ENCODE assay signal across 17 cellular contexts in the genomic region with DNA sequence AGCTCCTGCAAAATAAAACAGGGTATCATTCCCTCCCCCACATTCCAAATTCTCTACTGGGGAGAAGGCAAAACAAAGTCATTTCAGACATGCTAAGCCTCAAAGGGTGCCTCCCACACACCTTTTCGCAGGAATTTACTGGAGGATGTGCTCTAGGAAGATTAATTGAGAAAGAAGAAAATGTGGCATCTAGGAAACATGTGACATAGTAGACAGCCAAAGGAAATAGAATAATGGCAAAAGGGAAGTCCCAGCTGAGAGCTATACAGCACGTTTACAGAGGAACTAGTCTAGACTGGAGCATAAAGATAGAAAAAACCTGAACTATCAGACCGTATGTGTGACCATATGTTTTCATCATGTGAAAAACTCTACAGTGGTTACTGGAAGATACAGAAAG. TPM values are rescaled to one million over a fixed set of nuclear protein-coding genes. Genes with fewer than 3 reads are reported as not detected.
DNase-seq lines count a peak whose midpoint lies in the region; ATAC-seq and TF ChIP-seq lines count a peak whose summit lies in the region.
"Had no signal": no experiment of that assay in that cellular context is flagged by ENCODE, and none has a peak within 500 bp of the region (broad histone marks: within the 10 kb centered on the region; RNA-seq: fewer than 3 reads in every experiment).

No MANE protein-coding gene starts in this region.

- no peaks in the 10 kb centered on the region for H3K27me3 Mint-ChIP-seq in nephron (ENCODE audit: low read depth)

- no peaks in the 10 kb centered on the region for H3K9me3 Mint-ChIP-seq in nephron

- H3F3A ChIP-seq in MM.1S (ENCODE audit: insufficient read depth, low read length), result no peaks in the 10 kb centered on the region

- H3K27ac Mint-ChIP-seq in nephron, result peak overlapping the region; percentile 28 to 94 (median 83)

- H3K36me3 ChIP-seq in MM.1S (replicated peaks; ENCODE audit: insufficient read depth, low read length), result no peaks in the 10 kb centered on the region

- DNase-seq in CMK (ENCODE audit: low read depth), result peak; percentile 15
- peak; percentile 52 for DNase-seq in MV-4-11 (lab: John Stamatoyannopoulos, UW)
- no peak for DNase-seq in MM.1S
- DNase-seq in stimulated activated naive CD4-positive, alpha-beta T cell treated with Interleukin-2 at 50 U/mL for 16 hours (lab: John Stamatoyannopoulos, UW), result no peak
- no peak for DNase-seq in omental fat pad (ENCODE audit: low spot score)
- DNase-seq: activated gamma-delta T cell treated with Interleukin-2 at 50 U/mL for 16 hours; dermis blood vessel endothelial cell; HCEC 1CT; left ventricle myocardium inferior; NCI-H2029; NCI-H748 treated with DMSO at 0.1 percent for 48 hours; stimulated activated naive CD4-positive, alpha-beta T cell had no signal

- H4K20me1 ChIP-seq in MM.1S (ENCODE audit: insufficient read depth, low read length), result no peaks in the 10 kb centered on the region

- no peak for ATAC-seq in GM19452 (IDR thresholded peaks at IDR 0.05; ENCODE audit: unreplicated experiment)
- no peak for ATAC-seq in omental fat pad (ENCODE audit: low FRiP score)

- H3K36me3 Mint-ChIP-seq in nephron (ENCODE audit: low read depth), result peaks cover 46% of the 10 kb centered on the region

- H3K9ac ChIP-seq in MM.1S (ENCODE audit: low read length), result no peak overlapping the region

- H3K4me3 Mint-ChIP-seq in nephron, result peak overlapping the region in 1 of 3 experiments; percentile 29

- H3K27ac ChIP-seq in angular gyrus (ENCODE audit: low read depth, low read length) (peak overlapping the region; percentile 44), MM.1S (ENCODE audit: low read length) (no peak overlapping the region)
- H3K27ac ChIP-seq: left ventricle myocardium inferior, SJSA1, VCaP had no signal

- no peak overlapping the region for H2AFZ ChIP-seq in MM.1S (ENCODE audit: low read length)

- TF ChIP-seq CTCF in nephron (IDR thresholded peaks at IDR 0.05; ENCODE audit: unreplicated experiment in 3 of 3) (no peak), MM.1S (IDR thresholded peaks at IDR 0.05; ENCODE audit: low read length) (no peak), omental fat pad (IDR thresholded peaks at IDR 0.05) (no peak)

- H3K4me3 ChIP-seq in MM.1S (ENCODE audit: low read length), result no peak overlapping the region
- H3K4me3 ChIP-seq: left ventricle myocardium inferior, SJSA1 had no signal

- H3K27me3 ChIP-seq in MM.1S (replicated peaks; ENCODE audit: insufficient read depth, low read length), result no peaks in the 10 kb centered on the region
- H3K27me3 ChIP-seq: SJSA1 had no signal

- H3K4me1 Mint-ChIP-seq in nephron, result peaks cover 8% of the 10 kb centered on the region

- no peaks in the 10 kb centered on the region for H3K9me3 ChIP-seq in MM.1S (replicated peaks; ENCODE audit: insufficient read depth, low read length)
- H3K9me3 ChIP-seq: left ventricle myocardium inferior, SJSA1 had no signal

- no peak overlapping the region for H3K4me2 ChIP-seq in MM.1S (ENCODE audit: low read depth, low read length)

- no peaks in the 10 kb centered on the region for H3K79me2 ChIP-seq in MM.1S (ENCODE audit: low read length)

- no peaks in the 10 kb centered on the region for H3K9me2 ChIP-seq in MM.1S (replicated peaks; ENCODE audit: insufficient read depth, low read length)

- H3K4me1 ChIP-seq in MM.1S (ENCODE audit: low read length), result no peaks in the 10 kb centered on the region
- H3K4me1 ChIP-seq: left ventricle myocardium inferior, SJSA1 had no signal

RNA-seq across cellular contexts. Expression of gene MELTF, which starts 58.8 kb away (rescaled TPM):
- 10 to 100 TPM in 3 of 4 donors, 1 to 10 TPM in 1; 8.3 to 39.3 (median 27.2) TPM for total RNA-seq in omental fat pad

Comparison
In these comparisons a context has a peak if more than half of its experiments do, and no peak if none do; other contexts are left out.
1. DNase-seq: peak in CMK (single experiment) and MV-4-11 (single experiment); none in MM.1S (single experiment), stimulated activated naive CD4-positive, alpha-beta T cell treated with Interleukin-2 at 50 U/mL for 16 hours (single experiment) and omental fat pad (single experiment).